Comparison of ENCODE assay signal across 1 cellular context in the genomic region with DNA sequence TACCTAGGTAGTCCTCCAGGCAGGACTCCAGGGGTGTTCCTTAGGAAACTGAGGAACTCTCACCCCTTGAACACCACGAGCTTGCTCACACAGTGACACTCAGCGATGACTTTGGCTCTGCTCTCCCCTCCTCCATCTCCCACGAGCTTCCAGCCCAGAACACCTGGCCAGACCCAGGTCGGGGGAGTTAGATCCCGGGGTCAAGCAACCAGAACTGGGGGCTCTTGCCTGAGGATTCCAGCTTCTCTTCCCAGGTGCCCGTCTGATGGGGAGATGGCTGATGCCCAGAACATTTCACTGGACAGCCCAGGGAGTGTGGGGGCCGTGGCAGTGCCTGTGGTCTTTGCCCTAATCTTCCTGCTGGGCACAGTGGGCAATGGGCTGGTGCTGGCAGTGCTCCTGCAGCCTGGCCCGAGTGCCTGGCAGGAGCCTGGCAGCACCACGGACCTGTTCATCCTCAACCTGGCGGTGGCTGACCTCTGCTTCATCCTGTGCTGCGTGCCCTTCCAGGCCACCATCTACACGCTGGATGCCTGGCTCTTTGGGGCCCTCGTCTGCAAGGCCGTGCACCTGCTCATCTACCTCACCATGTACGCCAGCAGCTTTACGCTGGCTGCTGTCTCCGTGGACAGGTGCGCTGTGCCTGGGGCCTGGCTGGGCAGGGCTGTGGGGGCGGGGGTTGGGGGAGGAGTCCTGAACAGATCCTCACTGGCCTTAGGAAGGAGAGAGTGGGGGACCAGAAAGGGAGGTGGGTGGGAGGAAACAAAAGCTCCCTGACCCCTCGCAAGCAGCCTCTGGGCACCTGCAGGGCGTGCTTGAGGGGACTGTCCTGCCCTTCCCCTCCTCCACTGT.
TF ChIP-seq lines count a peak whose summit lies in the region.

A gene with protein sequence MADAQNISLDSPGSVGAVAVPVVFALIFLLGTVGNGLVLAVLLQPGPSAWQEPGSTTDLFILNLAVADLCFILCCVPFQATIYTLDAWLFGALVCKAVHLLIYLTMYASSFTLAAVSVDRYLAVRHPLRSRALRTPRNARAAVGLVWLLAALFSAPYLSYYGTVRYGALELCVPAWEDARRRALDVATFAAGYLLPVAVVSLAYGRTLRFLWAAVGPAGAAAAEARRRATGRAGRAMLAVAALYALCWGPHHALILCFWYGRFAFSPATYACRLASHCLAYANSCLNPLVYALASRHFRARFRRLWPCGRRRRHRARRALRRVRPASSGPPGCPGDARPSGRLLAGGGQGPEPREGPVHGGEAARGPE (plus strand): TSS at position 249 of the 852 bp plus-strand sequence. CDS start 25 bp downstream, at position 274.

TF ChIP-seq in WTC11, 78 proteins besides CTCF, POLR2A, EP300 and RAD21 (continued from another document):
- no peak for TF ChIP-seq FOXK1 (CRISPR knock-in tag; IDR thresholded peaks at IDR 0.05)
- no peak for TF ChIP-seq MXD4 (CRISPR knock-in tag; IDR thresholded peaks at IDR 0.05; ENCODE audit: borderline replicate concordance)
- TF ChIP-seq ZMAT4 (CRISPR knock-in tag; IDR thresholded peaks at IDR 0.05), result no peak
- no peak for TF ChIP-seq NFE2L1 (CRISPR knock-in tag; IDR thresholded peaks at IDR 0.05)
- TF ChIP-seq USF2 (CRISPR knock-in tag; IDR thresholded peaks at IDR 0.05), result no peak
- TF ChIP-seq, protein P1, sequence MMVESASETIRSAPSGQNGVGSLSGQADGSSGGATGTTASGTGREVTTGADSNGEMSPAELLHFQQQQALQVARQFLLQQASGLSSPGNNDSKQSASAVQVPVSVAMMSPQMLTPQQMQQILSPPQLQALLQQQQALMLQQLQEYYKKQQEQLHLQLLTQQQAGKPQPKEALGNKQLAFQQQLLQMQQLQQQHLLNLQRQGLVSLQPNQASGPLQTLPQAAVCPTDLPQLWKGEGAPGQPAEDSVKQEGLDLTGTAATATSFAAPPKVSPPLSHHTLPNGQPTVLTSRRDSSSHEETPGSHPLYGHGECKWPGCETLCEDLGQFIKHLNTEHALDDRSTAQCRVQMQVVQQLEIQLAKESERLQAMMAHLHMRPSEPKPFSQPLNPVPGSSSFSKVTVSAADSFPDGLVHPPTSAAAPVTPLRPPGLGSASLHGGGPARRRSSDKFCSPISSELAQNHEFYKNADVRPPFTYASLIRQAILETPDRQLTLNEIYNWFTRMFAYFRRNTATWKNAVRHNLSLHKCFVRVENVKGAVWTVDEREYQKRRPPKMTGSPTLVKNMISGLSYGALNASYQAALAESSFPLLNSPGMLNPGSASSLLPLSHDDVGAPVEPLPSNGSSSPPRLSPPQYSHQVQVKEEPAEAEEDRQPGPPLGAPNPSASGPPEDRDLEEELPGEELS (CRISPR knock-in tag; IDR thresholded peaks at IDR 0.05), result no peak
- TF ChIP-seq ZNF263 (CRISPR knock-in tag; IDR thresholded peaks at IDR 0.05; ENCODE audit: low read depth), result no peak
- TF ChIP-seq TEAD1 (CRISPR knock-in tag; IDR thresholded peaks at IDR 0.05), result no peak
